In the genomic region with DNA sequence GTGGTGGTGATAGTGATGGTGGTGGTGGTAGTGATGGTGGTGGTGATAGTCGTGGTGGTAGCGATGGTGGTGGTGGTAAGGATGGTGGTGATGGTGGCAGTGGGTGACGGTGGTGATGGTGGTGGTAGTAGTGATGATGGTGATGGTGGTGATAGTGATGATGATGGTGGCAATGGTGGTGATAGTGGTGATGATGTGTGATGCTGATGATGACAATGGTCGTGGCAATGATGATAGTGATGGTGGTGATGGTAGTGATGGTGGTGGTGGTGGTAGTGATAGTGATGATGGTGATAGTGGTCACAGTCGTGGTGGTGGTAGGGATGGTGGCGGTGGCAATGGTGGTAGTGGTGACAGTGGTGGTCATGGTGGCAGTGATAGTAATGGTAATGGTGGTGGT, we compare ENCODE assay signal across 28 cellular contexts.
"Had no signal": no experiment of that assay in that cellular context is flagged by ENCODE, and none has a peak within 500 bp of the region (broad histone marks: within the 10 kb centered on the region; RNA-seq: fewer than 3 reads in every experiment).

No MANE protein-coding gene starts in this region.

- DNase-seq: colonic mucosa; effector memory CD4-positive, alpha-beta T cell; erythroblast; esophagus squamous epithelium; heart left ventricle; kidney; mesenchymal stem cell; mucosa of descending colon; naive B cell; psoas muscle; right cardiac atrium; spleen; stimulated activated CD4-positive, alpha-beta T cell treated with anti-CD3 and anti-CD28 coated beads, Interleukin-4, amount 100 ng/mL, for 4 hours; stimulated activated naive CD8-positive, alpha-beta T cell treated with anti-CD3 and anti-CD28 coated beads, Interleukin-15, Interleukin-2, amounts not matched to agents 100 U/mL and 50 U/mL, for 24 hours; substantia nigra; testis; tibial artery; uterus had no signal

- H3K79me2 ChIP-seq: hepatocyte had no signal

- H3K36me3 Mint-ChIP-seq: mesothelial cell of epicardium; naive B cell; natural killer cell treated with Interleukin-12 subunit alpha and Interleukin-12 subunit beta and Interleukin-15 and Interleukin-18, amount 100 ng/mL, for 72 hours; stimulated activated memory B cell treated with anti-CD40 and anti-IgM and Interleukin-4, amounts not matched to agents 10 μg/mL and 1 μg/mL and 100 μg/mL, for 72 hours had no signal

- H3K4me1 Mint-ChIP-seq: naive B cell; neural crest cell; stimulated activated memory B cell treated with anti-CD40 and anti-IgM and Interleukin-4, amounts not matched to agents 10 μg/mL and 1 μg/mL and 100 μg/mL, for 72 hours had no signal

- H3K27ac Mint-ChIP-seq: dendritic cell treated with granulocyte-macrophage colony-stimulating factor and Interleukin-4, amounts not matched to agents 40 ng/mL and 50 ng/mL, for 4 days; mesothelial cell of epicardium; naive B cell; natural killer cell treated with Interleukin-12 subunit alpha and Interleukin-12 subunit beta and Interleukin-15 and Interleukin-18, amount 100 ng/mL, for 72 hours; stimulated activated memory B cell treated with anti-CD40 and anti-IgM and Interleukin-4, amounts not matched to agents 10 μg/mL and 1 μg/mL and 100 μg/mL, for 72 hours had no signal

- H3K27me3 ChIP-seq: colonic mucosa, esophagus squamous epithelium, gastroesophageal sphincter, heart left ventricle, hepatocyte, spleen, testis, tibial artery, upper lobe of left lung, uterus had no signal

- H3K9me3 ChIP-seq: colonic mucosa, esophagus squamous epithelium, gastroesophageal sphincter, heart left ventricle, mucosa of descending colon, psoas muscle, spleen, testis, tibial artery, upper lobe of left lung, uterus had no signal

- H3K4me3 ChIP-seq: colonic mucosa, esophagus squamous epithelium, gastroesophageal sphincter, heart left ventricle, hepatocyte, mucosa of descending colon, psoas muscle, skin epidermis, spleen, testis, tibial artery, upper lobe of left lung, uterus had no signal

- H3K9me3 Mint-ChIP-seq: dendritic cell treated with granulocyte-macrophage colony-stimulating factor and Interleukin-4, amounts not matched to agents 40 ng/mL and 50 ng/mL, for 4 days; mesothelial cell of epicardium; natural killer cell treated with Interleukin-12 subunit alpha and Interleukin-12 subunit beta and Interleukin-15 and Interleukin-18, amount 100 ng/mL, for 72 hours; neural crest cell; stimulated activated memory B cell treated with anti-CD40 and anti-IgM and Interleukin-4, amounts not matched to agents 10 μg/mL and 1 μg/mL and 100 μg/mL, for 72 hours had no signal

- H2AFZ ChIP-seq: hepatocyte had no signal

- FAIRE-seq: endometrium, kidney had no signal

- H3K4me2 ChIP-seq: hepatocyte had no signal

- H3K4me1 ChIP-seq: colonic mucosa, gastroesophageal sphincter, heart left ventricle, psoas muscle, spleen, testis, tibial artery, upper lobe of left lung, uterus had no signal

- H3K36me3 ChIP-seq: colonic mucosa, esophagus squamous epithelium, gastroesophageal sphincter, heart left ventricle, spleen, tibial artery, upper lobe of left lung, uterus had no signal

- H3K4me3 Mint-ChIP-seq: dendritic cell treated with granulocyte-macrophage colony-stimulating factor and Interleukin-4, amounts not matched to agents 40 ng/mL and 50 ng/mL, for 4 days; mesothelial cell of epicardium; naive B cell; natural killer cell treated with Interleukin-12 subunit alpha and Interleukin-12 subunit beta and Interleukin-15 and Interleukin-18, amount 100 ng/mL, for 72 hours; neural crest cell; stimulated activated memory B cell treated with anti-CD40 and anti-IgM and Interleukin-4, amounts not matched to agents 10 μg/mL and 1 μg/mL and 100 μg/mL, for 72 hours had no signal

- H3K27ac ChIP-seq: colonic mucosa, esophagus squamous epithelium, gastroesophageal sphincter, heart left ventricle, hepatocyte, psoas muscle, skin epidermis, spleen, testis, tibial artery, upper lobe of left lung, uterus had no signal
